Comparison of ENCODE assay signal across 25 cellular contexts in genomic region chrX:144627947-144628346, GRCh38.
"Had no signal": no experiment of that assay in that cellular context is flagged by ENCODE, and none has a peak within 500 bp of the region (broad histone marks: within the 10 kb centered on the region; RNA-seq: fewer than 3 reads in every experiment).

No MANE protein-coding gene starts in this region.

- H3K4me1 Mint-ChIP-seq: central memory CD8-positive, alpha-beta T cell; immature natural killer cell; nephron had no signal

- DNase-seq: activated CD4-positive, alpha-beta T cell treated with anti-CD3 and anti-CD28 coated beads for 48 hours; activated CD4-positive, alpha-beta T cell treated with anti-CD3 and anti-CD28 coated beads, Interleukin-2, amount 50 U/mL, for 48 hours; activated CD8-positive, alpha-beta memory T cell treated with anti-CD3 and anti-CD28 coated beads for 24 hours; activated effector memory CD4-positive, alpha-beta T cell treated with Interleukin-2 at 50 U/mL for 16 hours; activated naive CD4-positive, alpha-beta T cell treated with Interleukin-2 at 50 U/mL for 16 hours; anterior cingulate cortex; effector CD8-positive, alpha-beta T cell; erythroblast; foreskin fibroblast; head of caudate nucleus; hypothalamus; immature natural killer cell; lower lobe of right lung; right lobe of liver; stimulated activated CD4-positive, alpha-beta T cell treated with anti-CD3 and anti-CD28 coated beads, Interleukin-2, amount 100 ng/mL, for 48 hours; stimulated activated naive CD4-positive, alpha-beta T cell treated with Interleukin-2 at 50 U/mL for 16 hours; WERI-Rb-1 had no signal

- H3K9me3 ChIP-seq: lower lobe of right lung, neutrophil, right lobe of liver, tibial nerve had no signal

- H3K36me3 ChIP-seq: lower lobe of right lung, neutrophil, right lobe of liver, tibial nerve, WERI-Rb-1 had no signal

- ATAC-seq: activated CD4-positive, CD25-positive, alpha-beta regulatory T cell treated with anti-CD3 and anti-CD28 coated beads, Interleukin-2, amount 50 U/mL, for 24 hours; left lobe of liver; lower lobe of right lung; right lobe of liver had no signal

- H3K27me3 Mint-ChIP-seq: activated naive CD8-positive, alpha-beta T cell; central memory CD8-positive, alpha-beta T cell; progenitor cell of endocrine pancreas had no signal

- H3K4me1 ChIP-seq: lower lobe of right lung, right lobe of liver, tibial nerve had no signal

- H3K4me3 ChIP-seq: lower lobe of right lung, right lobe of liver, tibial nerve had no signal

- H3K36me3 Mint-ChIP-seq: activated naive CD8-positive, alpha-beta T cell had no signal

- H3K27ac Mint-ChIP-seq: activated naive CD8-positive, alpha-beta T cell; immature natural killer cell; nephron; progenitor cell of endocrine pancreas had no signal

- H3K4me3 Mint-ChIP-seq: activated naive CD8-positive, alpha-beta T cell; central memory CD8-positive, alpha-beta T cell; immature natural killer cell; nephron had no signal

- H3K27me3 ChIP-seq: neutrophil, right lobe of liver, tibial nerve had no signal

- H3K27ac ChIP-seq: lower lobe of right lung, neutrophil, right lobe of liver, tibial nerve, WERI-Rb-1 had no signal
